11 cellular contexts compared by ENCODE assay signal in genomic region chr1:26163684-26164035, GRCh38. TPM values are rescaled to one million over a fixed set of nuclear protein-coding genes. Genes with fewer than 3 reads are reported as not detected.
DNase-seq lines count a peak whose midpoint lies in the region; ATAC-seq and TF ChIP-seq lines count a peak whose summit lies in the region.
"Had no signal": no experiment of that assay in that cellular context is flagged by ENCODE, and none has a peak within 500 bp of the region (broad histone marks: within the 10 kb centered on the region; RNA-seq: fewer than 3 reads in every experiment).

No MANE protein-coding gene starts in this region.

- H3K36me3 ChIP-seq in ovary, result no peaks in the 10 kb centered on the region

- no peaks in the 10 kb centered on the region for H3K9me3 ChIP-seq in CD4-positive, alpha-beta T cell (ENCODE audit: control insufficient read depth, low read length)
- H3K9me3 ChIP-seq in ovary, result no peaks in the 10 kb centered on the region
- H3K9me3 ChIP-seq: mucosa of descending colon had no signal

- no peak overlapping the region for H3K27ac Mint-ChIP-seq in CD4-positive, alpha-beta T cell

- peaks cover 8% of the 10 kb centered on the region for H3K4me1 ChIP-seq in ovary (ENCODE audit: insufficient read depth)

- DNase-seq in CD4-positive, alpha-beta T cell, result no peak
- no peak for DNase-seq in Jurkat, Clone E6-1 (ENCODE audit: low read depth, low spot score)
- DNase-seq in epithelial cell of esophagus (ENCODE audit: low read depth) (no peak), ovary (no peak), OCI-M2 (lab: John Stamatoyannopoulos, UW; ENCODE audit: unreplicated experiment) (no peak), SHP77 treated with DMSO at 0.1 percent for 48 hours (lab: John Stamatoyannopoulos, UW) (no peak), SKM-1 (lab: John Stamatoyannopoulos, UW; ENCODE audit: unreplicated experiment) (no peak), NCI-H226 (no peak)
- DNase-seq: NCI-H1436 had no signal

- H3K9me3 Mint-ChIP-seq in CD4-positive, alpha-beta T cell, result no peaks in the 10 kb centered on the region

- H3K27me3 ChIP-seq in CD4-positive, alpha-beta T cell (ENCODE audit: control insufficient read depth, insufficient read depth, low read length), result peaks cover 34% of the 10 kb centered on the region
- no peaks in the 10 kb centered on the region for H3K27me3 ChIP-seq in ovary

- H3K4me1 Mint-ChIP-seq in CD4-positive, alpha-beta T cell (ENCODE audit: low read depth), result peaks cover 5% of the 10 kb centered on the region

- TF ChIP-seq EP300 in ovary (IDR thresholded peaks at IDR 0.05), result no peak

- ATAC-seq in CD4-positive, alpha-beta T cell (ENCODE audit: poor library complexity), result no peak

- H3K4me3 ChIP-seq in Jurkat, Clone E6-1 (ENCODE audit: low read length), result peak overlapping the region; percentile 38
- H3K4me3 ChIP-seq in epithelial cell of esophagus (ENCODE audit: low read length) (peak overlapping the region; percentile 37), ovary (peak overlapping the region; percentile 40)
- H3K4me3 ChIP-seq: mucosa of descending colon had no signal

- H3K4me3 Mint-ChIP-seq in CD4-positive, alpha-beta T cell, result peak overlapping the region; percentile 34

- H3K36me3 Mint-ChIP-seq in CD4-positive, alpha-beta T cell (ENCODE audit: low read depth), result no peaks in the 10 kb centered on the region

- 47 to 71% (median 67%) methylated on average over 9 of the region's 9 CpGs for WGBS in ovary, 3 donors

- TF ChIP-seq CTCF in CD4-positive, alpha-beta T cell (IDR thresholded peaks at IDR 0.05), result no peak
- no peak for TF ChIP-seq CTCF in epithelial cell of esophagus (IDR thresholded peaks at IDR 0.05; ENCODE audit: insufficient read depth, low read depth, low read length, missing control alignments)
- TF ChIP-seq CTCF in ovary (IDR thresholded peaks at IDR 0.05), result no peak

- H3K27me3 Mint-ChIP-seq in CD4-positive, alpha-beta T cell, result peaks cover 25% of the 10 kb centered on the region

- no peak for TF ChIP-seq POLR2A in ovary (IDR thresholded peaks at IDR 0.05)

- CTCF ChIA-PET in CD4-positive, alpha-beta T cell (lab: Charles Lee), result interaction anchor here (0.9 kb wide), 1 partner anchor 70 kb away, joined by 4 read pairs; the partner anchor contains the start of gene CEP85

- POLR2A ChIA-PET in CD4-positive, alpha-beta T cell (lab: Charles Lee), result no interaction called here

- H3K27ac ChIP-seq in CD4-positive, alpha-beta T cell (ENCODE audit: low read depth, low read length), result no peak overlapping the region
- H3K27ac ChIP-seq in ovary, result peak overlapping the region in 1 of 2 donors; percentile 9

- intact Hi-C loops in CD4-positive, alpha-beta T cell (cut with DNase I, micrococcal nuclease), result loop anchor here in 1 of 2 experiments (1.0 to 10.0 kb wide), 4 partner anchors 58 to 231 kb away; no protein-coding TSS in a partner anchor
- intact Hi-C loops in ovary (cut with DNase I), result loop anchor here in 1 of 4 donors (5.0 kb wide), 1 partner anchor 51 kb away; the partner anchor contains the start of gene PDIK1L

RNA-seq across cellular contexts. Expression of gene FAM110D, which starts 4.8 kb away (rescaled TPM):
- not detected for total RNA-seq in CD4-positive, alpha-beta T cell
- polyA plus RNA-seq in Jurkat, Clone E6-1 (2012; ENCODE audit: insufficient read depth, insufficient read length), result not detected
- total RNA-seq in ovary, result 1 to 10 TPM in 6 of 7 donors, under 1 TPM in 1; 0.91 to 4.9 (median 2.1) TPM
- polyA plus RNA-seq in ovary, result 1 to 10 TPM; 1.6 to 3.0 TPM

RNA-seq across cellular contexts. Expression of gene C1orf232, which starts 5.1 kb away (rescaled TPM):
- not detected for total RNA-seq in CD4-positive, alpha-beta T cell
- not detected for polyA plus RNA-seq in Jurkat, Clone E6-1 (2012; ENCODE audit: insufficient read depth, insufficient read length)
- total RNA-seq in ovary, result not detected
- polyA plus RNA-seq in ovary, result not detected
- total RNA-seq: esophagus mucosa, mucosa of descending colon had no signal

RNA-seq across cellular contexts. Expression of gene ZNF593, which starts 6.0 kb away (rescaled TPM):
- total RNA-seq in CD4-positive, alpha-beta T cell, result 1 to 10 TPM; 5.0 to 6.6 TPM
- polyA plus RNA-seq in Jurkat, Clone E6-1 (2012; ENCODE audit: insufficient read depth, insufficient read length), result 52.9 TPM
- 10 to 100 TPM; 17.8 to 62.5 (median 40.1) TPM for total RNA-seq in ovary
- 10 to 100 TPM in 1 of 2 donors, 1 to 10 TPM in 1; 1.8 to 36.5 TPM for polyA plus RNA-seq in ovary

RNA-seq across cellular contexts. Expression of gene ZNF593OS, which starts 8.0 kb away (rescaled TPM):
- total RNA-seq in CD4-positive, alpha-beta T cell, result not detected
- not detected for polyA plus RNA-seq in Jurkat, Clone E6-1 (2012; ENCODE audit: insufficient read depth, insufficient read length)
- not detected for total RNA-seq in ovary
- under 1 TPM in 1 of 2 donors, not detected in 1; 0.54 TPM for polyA plus RNA-seq in ovary
- total RNA-seq: mucosa of descending colon had no signal

RNA-seq across cellular contexts. Expression of gene CNKSR1, which starts 13.6 kb away (rescaled TPM):
- total RNA-seq in CD4-positive, alpha-beta T cell, result 1 to 10 TPM; 2.3 to 3.6 TPM
- 1.6 TPM for polyA plus RNA-seq in Jurkat, Clone E6-1 (2012; ENCODE audit: insufficient read depth, insufficient read length)
- total RNA-seq in ovary, result 10 to 100 TPM in 1 of 7 donors, 1 to 10 TPM in 6; 2.9 to 16.8 (median 6.3) TPM
- polyA plus RNA-seq in ovary, result 1 to 10 TPM in 1 of 2 donors, under 1 TPM in 1; 0.73 to 1.7 TPM
